8 cellular contexts compared by ENCODE assay signal in the genomic region with DNA sequence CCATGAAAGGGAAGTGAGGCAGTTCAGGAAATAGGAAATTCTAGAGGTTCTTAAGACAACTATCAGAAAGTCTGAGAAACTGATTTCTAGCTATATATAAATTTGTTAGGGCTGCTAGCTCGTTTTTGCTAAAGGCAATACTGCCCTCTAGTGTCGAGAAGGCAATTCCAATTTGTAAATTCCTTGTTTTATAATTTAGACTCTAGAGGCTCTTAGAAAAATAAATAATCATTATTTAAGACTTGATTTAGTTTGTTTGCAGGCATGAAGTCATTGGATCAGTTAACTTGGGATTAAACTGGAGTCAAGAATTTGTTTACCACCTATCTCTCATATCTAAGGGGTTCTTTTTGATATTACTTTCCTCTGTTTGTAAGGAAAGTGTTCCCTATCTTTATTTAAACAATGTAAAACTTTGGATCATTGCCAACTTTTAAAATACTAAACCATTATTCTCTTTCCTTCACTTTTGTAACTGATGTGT.
A peak's percentile ranks its signal among the peaks of the same experiment; 100 is the strongest.
DNase-seq lines count a peak whose midpoint lies in the region; ATAC-seq lines count a peak whose summit lies in the region.

No MANE protein-coding gene starts in this region.

- ATAC-seq in HG02870 (IDR thresholded peaks at IDR 0.05; ENCODE audit: unreplicated experiment) (no peak), GM19395 (IDR thresholded peaks at IDR 0.05; ENCODE audit: unreplicated experiment) (no peak)

- H3K9me3 ChIP-seq in HAP-1, result no peaks in the 10 kb centered on the region

- DNase-seq in DMS 273 (lab: John Stamatoyannopoulos, UW; ENCODE audit: unreplicated experiment) (peak; percentile 84), HAP-1 (ENCODE audit: low spot score in 2 of 2) (peak; percentile 48 to 78), NCI-H226 (peak; percentile 33), fibroblast of the conjunctiva (ENCODE audit: low read depth) (peak; percentile 66), pons (ENCODE audit: low spot score) (peak; percentile 78)
- DNase-seq in activated CD4-positive, alpha-beta T cell treated with anti-CD3 and anti-CD28 coated beads for 48 hours, result peak; percentile 12

- H3K36me3 ChIP-seq in HAP-1 (replicated peaks), result no peaks in the 10 kb centered on the region

- peaks cover 6% of the 10 kb centered on the region; the same call in 1 of the 2 replicates for H3K4me1 ChIP-seq in HAP-1

- H3K27me3 ChIP-seq in HAP-1 (ENCODE audit: low read depth), result no peaks in the 10 kb centered on the region

- in situ Hi-C loops in HAP-1 (cut with MboI; ENCODE audit: low sequenced_read_pairs), result loop anchor here (10.0 to 25.0 kb wide), 3 partner anchors 824 to 1176 kb away; no protein-coding TSS in a partner anchor

- no peak overlapping the region for H3K4me3 ChIP-seq in HAP-1

Comparison
In these comparisons a context has a peak if more than half of its experiments do, and no peak if none do; other contexts are left out.
1. DNase-seq: peak in every context shown above with its lines; median percentile 84 in DMS 273; 78 in pons; 66 in fibroblast of the conjunctiva; 63 in HAP-1; 33 in NCI-H226; 12 in activated CD4-positive, alpha-beta T cell treated with anti-CD3 and anti-CD28 coated beads for 48 hours.